25 cellular contexts compared by ENCODE assay signal in genomic region chr5:2188661-2189060, GRCh38.
"Had no signal": no experiment of that assay in that cellular context is flagged by ENCODE, and none has a peak within 500 bp of the region (broad histone marks: within the 10 kb centered on the region; RNA-seq: fewer than 3 reads in every experiment).

No MANE protein-coding gene starts in this region.

- H3K4me1 Mint-ChIP-seq: activated CD4-positive, alpha-beta T cell treated with anti-CD3 and anti-CD28 coated beads for 36 hours; activated naive CD4-positive, alpha-beta T cell treated with anti-CD3 and anti-CD28 coated beads, Interleukin-2, amount 50 U/mL, for 24 hours; activated naive CD8-positive, alpha-beta T cell treated with anti-CD3 and anti-CD28 coated beads for 36 hours; activated naive CD8-positive, alpha-beta T cell treated with anti-CD3 and anti-CD28 coated beads, Interleukin-2, amount 50 U/mL, for 24 hours; activated T-helper 17 cell treated with anti-CD3 and anti-CD28 coated beads, Interleukin-2, amount 50 U/mL, for 72 hours had no signal

- H3K36me3 Mint-ChIP-seq: activated CD4-positive, alpha-beta memory T cell treated with anti-CD3 and anti-CD28 coated beads for 36 hours; activated naive CD4-positive, alpha-beta T cell treated with anti-CD3 and anti-CD28 coated beads, Interleukin-2, amount 50 U/mL, for 24 hours; activated naive CD8-positive, alpha-beta T cell treated with anti-CD3 and anti-CD28 coated beads for 36 hours had no signal

- H3K27me3 Mint-ChIP-seq: activated CD4-positive, alpha-beta T cell treated with anti-CD3 and anti-CD28 coated beads for 36 hours; activated CD4-positive, alpha-beta T cell treated with anti-CD3 and anti-CD28 coated beads, Interleukin-2, amount 10 ng/mL, durations not matched to agents 24 days and 14 days had no signal

- H3K27me3 ChIP-seq: adrenal gland, body of pancreas had no signal

- H3K27ac ChIP-seq: adrenal gland, body of pancreas, dorsolateral prefrontal cortex, esophagus muscularis mucosa, gastroesophageal sphincter had no signal

- DNase-seq: activated CD4-positive, alpha-beta memory T cell treated with anti-CD3 and anti-CD28 coated beads for 36 hours; activated CD4-positive, alpha-beta T cell treated with anti-CD3 and anti-CD28 coated beads for 36 hours; activated CD4-positive, alpha-beta T cell treated with anti-CD3 and anti-CD28 coated beads, Interleukin-2, amount 10 ng/mL, durations not matched to agents 24 days and 14 days; activated CD4-positive, CD25-positive, alpha-beta regulatory T cell; activated CD4-positive, CD25-positive, alpha-beta regulatory T cell treated with anti-CD3 and anti-CD28 coated beads, Interleukin-2, amount 50 U/mL, for 72 hours; activated CD8-positive, alpha-beta T cell treated with anti-CD3 and anti-CD28 coated beads, Interleukin-2, amount 10 ng/mL, durations not matched to agents 7 days and 5 days; activated effector memory CD4-positive, alpha-beta T cell treated with Interleukin-2 at 50 U/mL for 16 hours; activated naive CD4-positive, alpha-beta T cell treated with anti-CD3 and anti-CD28 coated beads for 36 hours; activated naive CD8-positive, alpha-beta T cell treated with anti-CD3 and anti-CD28 coated beads for 36 hours; activated naive CD8-positive, alpha-beta T cell treated with anti-CD3 and anti-CD28 coated beads, Interleukin-2, amount 50 U/mL, for 24 hours; activated T-cell treated with anti-CD3 and anti-CD28 coated beads, Interleukin-2, amount 50 U/mL, for 4 hours; amygdala; body of pancreas; effector CD4-positive, alpha-beta T cell; effector memory CD8-positive, alpha-beta T cell; erythroblast; foreskin melanocyte; T-helper 2 cell had no signal

- H3K36me3 ChIP-seq: adrenal gland, esophagus muscularis mucosa, gastroesophageal sphincter had no signal

- H3K9me3 Mint-ChIP-seq: activated CD4-positive, alpha-beta memory T cell treated with anti-CD3 and anti-CD28 coated beads for 36 hours; activated CD4-positive, alpha-beta T cell treated with anti-CD3 and anti-CD28 coated beads, Interleukin-2, amount 10 ng/mL, durations not matched to agents 24 days and 14 days; activated naive CD4-positive, alpha-beta T cell treated with anti-CD3 and anti-CD28 coated beads for 36 hours; activated naive CD4-positive, alpha-beta T cell treated with anti-CD3 and anti-CD28 coated beads, Interleukin-2, amount 50 U/mL, for 24 hours; activated naive CD8-positive, alpha-beta T cell treated with anti-CD3 and anti-CD28 coated beads for 36 hours; activated naive CD8-positive, alpha-beta T cell treated with anti-CD3 and anti-CD28 coated beads, Interleukin-2, amount 50 U/mL, for 24 hours; activated T-cell treated with anti-CD3 and anti-CD28 coated beads, Interleukin-2, amount 50 U/mL, for 4 hours; activated T-helper 17 cell treated with anti-CD3 and anti-CD28 coated beads, Interleukin-2, amount 50 U/mL, for 72 hours; dendritic cell treated with granulocyte-macrophage colony-stimulating factor and Interleukin-4, amounts not matched to agents 40 ng/mL and 50 ng/mL, for 4 days; effector memory CD8-positive, alpha-beta T cell had no signal

- H3K9me3 ChIP-seq: adrenal gland, body of pancreas, esophagus muscularis mucosa, gastroesophageal sphincter had no signal

- H3K4me1 ChIP-seq: adrenal gland, body of pancreas, gastroesophageal sphincter had no signal

- H3K4me3 Mint-ChIP-seq: activated CD4-positive, alpha-beta memory T cell treated with anti-CD3 and anti-CD28 coated beads for 36 hours; activated CD4-positive, alpha-beta T cell treated with anti-CD3 and anti-CD28 coated beads for 36 hours; activated CD4-positive, alpha-beta T cell treated with anti-CD3 and anti-CD28 coated beads, Interleukin-2, amount 10 ng/mL, durations not matched to agents 24 days and 14 days; activated CD8-positive, alpha-beta T cell treated with anti-CD3 and anti-CD28 coated beads, Interleukin-2, amount 10 ng/mL, durations not matched to agents 7 days and 5 days; activated naive CD4-positive, alpha-beta T cell treated with anti-CD3 and anti-CD28 coated beads for 36 hours; activated naive CD4-positive, alpha-beta T cell treated with anti-CD3 and anti-CD28 coated beads, Interleukin-2, amount 50 U/mL, for 24 hours; activated naive CD8-positive, alpha-beta T cell treated with anti-CD3 and anti-CD28 coated beads for 36 hours; activated naive CD8-positive, alpha-beta T cell treated with anti-CD3 and anti-CD28 coated beads, Interleukin-2, amount 50 U/mL, for 24 hours; activated T-cell treated with anti-CD3 and anti-CD28 coated beads, Interleukin-2, amount 50 U/mL, for 4 hours; activated T-helper 17 cell treated with anti-CD3 and anti-CD28 coated beads, Interleukin-2, amount 50 U/mL, for 72 hours; dendritic cell treated with granulocyte-macrophage colony-stimulating factor and Interleukin-4, amounts not matched to agents 40 ng/mL and 50 ng/mL, for 4 days; effector memory CD8-positive, alpha-beta T cell had no signal

- H3K27ac Mint-ChIP-seq: activated CD4-positive, alpha-beta memory T cell treated with anti-CD3 and anti-CD28 coated beads for 36 hours; activated CD4-positive, alpha-beta T cell treated with anti-CD3 and anti-CD28 coated beads for 36 hours; activated CD4-positive, alpha-beta T cell treated with anti-CD3 and anti-CD28 coated beads, Interleukin-2, amount 10 ng/mL, durations not matched to agents 24 days and 14 days; activated CD8-positive, alpha-beta T cell treated with anti-CD3 and anti-CD28 coated beads, Interleukin-2, amount 10 ng/mL, durations not matched to agents 7 days and 5 days; activated naive CD4-positive, alpha-beta T cell treated with anti-CD3 and anti-CD28 coated beads for 36 hours; activated naive CD4-positive, alpha-beta T cell treated with anti-CD3 and anti-CD28 coated beads, Interleukin-2, amount 50 U/mL, for 24 hours; activated naive CD8-positive, alpha-beta T cell treated with anti-CD3 and anti-CD28 coated beads for 36 hours; activated naive CD8-positive, alpha-beta T cell treated with anti-CD3 and anti-CD28 coated beads, Interleukin-2, amount 50 U/mL, for 24 hours; activated T-helper 17 cell treated with anti-CD3 and anti-CD28 coated beads, Interleukin-2, amount 50 U/mL, for 72 hours; dendritic cell treated with granulocyte-macrophage colony-stimulating factor and Interleukin-4, amounts not matched to agents 40 ng/mL and 50 ng/mL, for 4 days; effector memory CD8-positive, alpha-beta T cell had no signal

- H3K4me3 ChIP-seq: adrenal gland, body of pancreas, dorsolateral prefrontal cortex, esophagus muscularis mucosa, gastroesophageal sphincter had no signal
